8 cellular contexts compared by ENCODE assay signal in the genomic region with DNA sequence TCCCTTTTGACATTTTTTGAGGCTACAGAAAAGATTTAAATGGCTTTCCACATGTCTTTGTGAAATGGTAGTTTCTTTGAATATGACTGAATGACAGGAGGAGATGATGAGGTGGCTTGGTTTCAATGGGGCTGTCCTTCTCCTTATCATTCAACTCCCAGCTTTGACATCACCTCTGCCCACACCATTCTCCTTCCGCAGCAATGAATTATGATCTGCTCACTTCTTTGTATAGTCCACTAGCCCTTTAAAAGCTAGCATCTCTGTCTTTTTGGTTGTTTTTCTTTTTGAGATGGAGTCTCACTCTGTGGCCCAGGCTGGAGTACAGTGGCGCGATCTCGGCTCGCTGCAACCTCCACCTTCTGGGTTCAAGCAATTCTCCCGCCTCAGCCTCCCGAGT.
"Had no signal": no experiment of that assay in that cellular context is flagged by ENCODE, and none has a peak within 500 bp of the region (broad histone marks: within the 10 kb centered on the region; RNA-seq: fewer than 3 reads in every experiment).

No MANE protein-coding gene starts in this region.

- H3K9ac ChIP-seq: GM23248, KMS-11 had no signal

- DNase-seq: GM23248, H9, HCEC 1CT, IMR-90, KBM-7 had no signal

- H3K4me2 ChIP-seq: KMS-11 had no signal

- H3K4me3 Mint-ChIP-seq: H9 had no signal

- H3K4me3 ChIP-seq: GM23248 had no signal

- H2AFZ ChIP-seq: GM23248 had no signal

- H3K9me3 Mint-ChIP-seq: H9 had no signal

- H3K27ac ChIP-seq: GM23248, KMS-11 had no signal

- FAIRE-seq: H54, HTR-8/SVneo had no signal
